In the genomic region with DNA sequence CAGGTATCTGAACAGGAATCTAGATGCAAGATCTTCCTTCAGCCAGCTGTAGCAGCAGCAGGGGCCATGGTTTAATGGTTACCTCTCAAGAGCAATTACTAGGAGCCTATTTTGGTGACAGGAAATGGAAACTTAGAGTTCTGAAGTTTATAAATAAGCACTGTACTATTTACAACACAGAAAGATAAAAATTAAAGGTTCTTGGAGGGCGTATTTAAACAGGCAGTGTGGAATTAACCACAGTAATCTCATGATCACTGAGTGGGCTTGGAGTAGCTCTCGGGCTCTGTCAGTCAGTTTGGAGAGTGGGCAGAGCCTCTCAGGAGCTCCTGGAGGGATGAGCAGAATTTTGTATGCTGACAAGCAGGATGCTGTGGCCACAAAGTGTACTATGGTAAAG, we compare ENCODE assay signal across 13 cellular contexts. TPM values are rescaled to one million over a fixed set of nuclear protein-coding genes. Genes with fewer than 3 reads are reported as not detected.
DNase-seq lines count a peak whose midpoint lies in the region; ATAC-seq and TF ChIP-seq lines count a peak whose summit lies in the region.
"Had no signal": no experiment of that assay in that cellular context is flagged by ENCODE, and none has a peak within 500 bp of the region (broad histone marks: within the 10 kb centered on the region; RNA-seq: fewer than 3 reads in every experiment).

No MANE protein-coding gene starts in this region.

- peak; percentile 44 for DNase-seq in GM19238 (ENCODE audit: insufficient read length, low spot score)
- no peak for DNase-seq in GM13977 (ENCODE audit: low spot score)
- no peak for DNase-seq in ascending aorta (ENCODE audit: low spot score in 2 of 2)
- DNase-seq in CD8-positive, alpha-beta memory T cell = no peak
- no peak for DNase-seq in suprapubic skin (ENCODE audit: low spot score in 2 of 2)
- DNase-seq: aorta; immature natural killer cell; natural killer cell; stimulated activated naive CD4-positive, alpha-beta T cell treated with Interleukin-2 at 50 U/mL for 16 hours had no signal

- POLR2A ChIA-PET in CD8-positive, alpha-beta memory T cell (lab: Charles Lee) = no interaction called here

- no peaks in the 10 kb centered on the region for H3K9me3 Mint-ChIP-seq in CD8-positive, alpha-beta memory T cell
- H3K9me3 Mint-ChIP-seq: immature natural killer cell, natural killer cell had no signal

- no peak overlapping the region for H3K4me3 Mint-ChIP-seq in CD8-positive, alpha-beta memory T cell
- H3K4me3 Mint-ChIP-seq: immature natural killer cell, natural killer cell had no signal

- TF ChIP-seq POLR2A in suprapubic skin (IDR thresholded peaks at IDR 0.05) = no peak

- H3K27me3 ChIP-seq in ascending aorta = no peaks in the 10 kb centered on the region
- H3K27me3 ChIP-seq in CD8-positive, alpha-beta memory T cell (ENCODE audit: insufficient read depth, low read length, poor library complexity, severe bottlenecking) = no peaks in the 10 kb centered on the region
- peaks cover 11% of the 10 kb centered on the region for H3K27me3 ChIP-seq in suprapubic skin

- peak overlapping the region; percentile 69; the same call in 1 of the 2 replicates for H3K4me3 ChIP-seq in GM08714 (ENCODE audit: low read length)
- H3K4me3 ChIP-seq in ascending aorta = no peak overlapping the region
- no peak overlapping the region for H3K4me3 ChIP-seq in CD8-positive, alpha-beta memory T cell (ENCODE audit: low read length)
- no peak overlapping the region for H3K4me3 ChIP-seq in suprapubic skin

- intact Hi-C loops in ascending aorta (cut with DNase I) = no loop called here

- H3K27ac ChIP-seq in ascending aorta (no peak overlapping the region), suprapubic skin (no peak overlapping the region)
- no peak overlapping the region for H3K27ac ChIP-seq in CD8-positive, alpha-beta memory T cell (ENCODE audit: low read depth, low read length)
- H3K27ac ChIP-seq: epithelial cell of prostate had no signal

- CTCF ChIA-PET in CD8-positive, alpha-beta memory T cell (lab: Charles Lee) = interaction anchor here (1.8 kb wide), 1 partner anchor 18 kb away, joined by 4 read pairs; no protein-coding TSS in a partner anchor

- peaks cover 4 to 6% (median 5%) of the 10 kb centered on the region in 3 donors for H3K4me1 Mint-ChIP-seq in CD8-positive, alpha-beta memory T cell

- no peaks in the 10 kb centered on the region for H3K36me3 ChIP-seq in ascending aorta
- H3K36me3 ChIP-seq in CD8-positive, alpha-beta memory T cell (ENCODE audit: insufficient read depth, low read length) = no peaks in the 10 kb centered on the region
- no peaks in the 10 kb centered on the region for H3K36me3 ChIP-seq in suprapubic skin

- H3K27me3 Mint-ChIP-seq in CD8-positive, alpha-beta memory T cell = peaks cover 13 to 46% of the 10 kb centered on the region in 2 donors

- TF ChIP-seq CTCF in GM13977 (IDR thresholded peaks at IDR 0.05; ENCODE audit: extremely low read depth, insufficient read depth, missing control alignments) (no peak), ascending aorta (IDR thresholded peaks at IDR 0.05) (no peak), suprapubic skin (IDR thresholded peaks at IDR 0.05) (no peak)

- TF ChIP-seq EP300 in suprapubic skin (IDR thresholded peaks at IDR 0.05) = no peak

- peak overlapping the region in 1 of 8 donors; percentile 37 for H3K27ac Mint-ChIP-seq in CD8-positive, alpha-beta memory T cell
- H3K27ac Mint-ChIP-seq: immature natural killer cell had no signal

- H3K9me3 ChIP-seq in ascending aorta (no peaks in the 10 kb centered on the region), suprapubic skin (no peaks in the 10 kb centered on the region)
- H3K9me3 ChIP-seq in CD8-positive, alpha-beta memory T cell (ENCODE audit: low read length) = no peaks in the 10 kb centered on the region

- no peaks in the 10 kb centered on the region for H3K4me1 ChIP-seq in ascending aorta
- no peaks in the 10 kb centered on the region for H3K4me1 ChIP-seq in CD8-positive, alpha-beta memory T cell (ENCODE audit: insufficient read depth, low read length)
- no peaks in the 10 kb centered on the region for H3K4me1 ChIP-seq in suprapubic skin

- ATAC-seq in HG02642 (IDR thresholded peaks at IDR 0.05; ENCODE audit: poor library complexity, unreplicated experiment) (peak; percentile 71), HG03521 (IDR thresholded peaks at IDR 0.05; ENCODE audit: unreplicated experiment) (peak; percentile 57)
- ATAC-seq: natural killer cell had no signal

- in situ Hi-C loops in GM13977 (cut with MboI; ENCODE audit: low pct_unique_long_range_greater_than_20kb, low sequenced_read_pairs, unreplicated experiment) = loop anchor here (10.0 kb wide), 1 partner anchor 48 kb away; no protein-coding TSS in a partner anchor

- WGBS in suprapubic skin = 61% methylated on average over 2 of the region's 2 CpGs

- no peaks in the 10 kb centered on the region for H3K36me3 Mint-ChIP-seq in CD8-positive, alpha-beta memory T cell
- H3K36me3 Mint-ChIP-seq: immature natural killer cell, natural killer cell had no signal

RNA-seq across cellular contexts. Expression of a gene that starts 10.2 kb away (rescaled TPM):
- total RNA-seq in ascending aorta (not detected), suprapubic skin (not detected)
- total RNA-seq in CD8-positive, alpha-beta memory T cell = not detected
- polyA plus RNA-seq in CD8-positive, alpha-beta memory T cell = not detected

RNA-seq across cellular contexts. Expression of a gene that starts 35.4 kb away (rescaled TPM):
- total RNA-seq in ascending aorta = not detected
- not detected for total RNA-seq in CD8-positive, alpha-beta memory T cell
- not detected for polyA plus RNA-seq in CD8-positive, alpha-beta memory T cell
- total RNA-seq in suprapubic skin = not detected
- total RNA-seq: aorta, natural killer cell had no signal
- polyA plus RNA-seq: aorta, immature natural killer cell had no signal
